In the genomic region with DNA sequence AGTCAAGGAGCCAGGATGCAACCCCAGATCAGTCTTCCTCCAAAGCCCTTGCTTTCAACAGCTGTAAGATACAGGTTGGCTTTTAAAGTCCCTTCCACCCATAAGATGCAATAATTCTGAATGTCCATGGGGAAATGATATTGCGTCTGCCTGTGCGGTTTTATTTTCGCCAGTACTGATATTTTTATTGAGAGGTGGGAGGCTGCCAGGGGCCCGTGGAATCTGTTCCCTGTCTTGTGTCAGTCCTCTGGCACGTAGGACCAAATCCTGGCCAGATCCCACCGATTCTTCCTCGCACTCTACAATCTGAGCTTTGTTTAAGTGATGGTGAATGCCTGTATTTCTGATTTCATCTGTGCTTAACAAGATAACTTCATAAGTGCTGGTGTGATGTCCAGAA, we compare ENCODE assay signal across 20 cellular contexts.
"Had no signal": no experiment of that assay in that cellular context is flagged by ENCODE, and none has a peak within 500 bp of the region (broad histone marks: within the 10 kb centered on the region; RNA-seq: fewer than 3 reads in every experiment).

No MANE protein-coding gene starts in this region.

- H3K27ac ChIP-seq: dorsolateral prefrontal cortex, neural progenitor cell, pancreas, prostate gland had no signal

- H3K36me3 ChIP-seq: heart right ventricle, lower lobe of right lung, neural progenitor cell, pancreas, prostate gland had no signal

- H3K4me3 ChIP-seq: coronary artery, dorsolateral prefrontal cortex, heart right ventricle, lower lobe of right lung, neural progenitor cell, pancreas, prostate gland, smooth muscle cell had no signal

- H3K27ac Mint-ChIP-seq: memory B cell; natural killer cell treated with Interleukin-12 subunit alpha and Interleukin-12 subunit beta and Interleukin-15 and Interleukin-18, amount 100 ng/mL, for 72 hours; neural progenitor cell; type B pancreatic cell had no signal

- H3K27me3 Mint-ChIP-seq: memory B cell, type B pancreatic cell had no signal

- H3K27me3 ChIP-seq: dorsolateral prefrontal cortex, neural progenitor cell, pancreas had no signal

- H3K36me3 Mint-ChIP-seq: memory B cell; natural killer cell treated with Interleukin-12 subunit alpha and Interleukin-12 subunit beta and Interleukin-15 and Interleukin-18, amount 100 ng/mL, for 72 hours; neural progenitor cell; type B pancreatic cell had no signal

- H3K9me3 Mint-ChIP-seq: memory B cell; natural killer cell treated with Interleukin-12 subunit alpha and Interleukin-12 subunit beta and Interleukin-15 and Interleukin-18, amount 100 ng/mL, for 72 hours; type B pancreatic cell had no signal

- H3K9me3 ChIP-seq: heart right ventricle, lower lobe of right lung, pancreas, prostate gland had no signal

- H3K4me1 ChIP-seq: prostate gland had no signal

- ATAC-seq: left lobe of liver, lower lobe of right lung, pancreas had no signal

- DNase-seq: dorsolateral prefrontal cortex; effector CD8-positive, alpha-beta T cell; heart right ventricle; hypothalamus; islet precursor cell; lower lobe of right lung; midbrain; nucleus accumbens; pancreas; retina; stimulated activated CD4-positive, alpha-beta T cell treated with anti-CD3 and anti-CD28 coated beads, Interleukin-2, amount 100 ng/mL, for 48 hours; stimulated activated naive CD4-positive, alpha-beta T cell treated with Interleukin-2 at 50 U/mL for 16 hours had no signal

- H3K4me3 Mint-ChIP-seq: memory B cell; natural killer cell treated with Interleukin-12 subunit alpha and Interleukin-12 subunit beta and Interleukin-15 and Interleukin-18, amount 100 ng/mL, for 72 hours; neural progenitor cell; type B pancreatic cell had no signal
